ENCODE assay signal across 17 cellular contexts in genomic region chr2:1750270-1750934, GRCh38.
"Had no signal": no experiment of that assay in that cellular context is flagged by ENCODE, and none has a peak within 500 bp of the region (broad histone marks: within the 10 kb centered on the region; RNA-seq: fewer than 3 reads in every experiment).

No MANE protein-coding gene starts in this region.

- ATAC-seq: stimulated activated effector memory CD8-positive, alpha-beta T cell treated with anti-CD3 and anti-CD28 coated beads, Interleukin-12 subunit alpha, Interleukin-12 subunit beta, amount 100 ng/mL, for 72 hours had no signal

- H3K9me3 ChIP-seq: suprapubic skin, uterus had no signal

- H3K4me3 ChIP-seq: left lung, skin epidermis, suprapubic skin, tibial nerve, uterus had no signal

- H3K27me3 ChIP-seq: brain microvascular endothelial cell, uterus had no signal

- H3K4me1 ChIP-seq: foreskin keratinocyte, parathyroid adenoma had no signal

- H2AFZ ChIP-seq: parathyroid adenoma had no signal

- H3K4me3 Mint-ChIP-seq: activated CD8-positive, alpha-beta memory T cell treated with anti-CD3 and anti-CD28 coated beads, Interleukin-2, amount 10 ng/mL, durations not matched to agents 7 days and 5 days; activated naive CD8-positive, alpha-beta T cell treated with anti-CD3 and anti-CD28 coated beads, Interleukin-2, amount 50 U/mL, for 24 hours; natural killer cell; stimulated activated effector memory CD8-positive, alpha-beta T cell treated with anti-CD3 and anti-CD28 coated beads, Interleukin-12 subunit alpha, Interleukin-12 subunit beta, amount 100 ng/mL, for 72 hours; stimulated activated naive CD8-positive, alpha-beta T cell treated with anti-CD3 and anti-CD28 coated beads, Interleukin-15, amount 100 ng/mL, for 72 hours; T-helper 1 cell treated with Interleukin-12 subunit alpha and Interleukin-12 subunit beta and Interleukin-4 antibody, amounts not matched to agents 30 μg/mL and 1 μg/mL, for 36 hours had no signal

- H3K27ac ChIP-seq: brain microvascular endothelial cell, foreskin keratinocyte, left lung, parathyroid adenoma, skin epidermis, suprapubic skin, tibial nerve, uterus had no signal

- H3K9me3 Mint-ChIP-seq: activated naive CD8-positive, alpha-beta T cell treated with anti-CD3 and anti-CD28 coated beads, Interleukin-2, amount 50 U/mL, for 24 hours; natural killer cell had no signal

- H3K27ac Mint-ChIP-seq: activated CD8-positive, alpha-beta memory T cell treated with anti-CD3 and anti-CD28 coated beads, Interleukin-2, amount 10 ng/mL, durations not matched to agents 7 days and 5 days; activated naive CD8-positive, alpha-beta T cell treated with anti-CD3 and anti-CD28 coated beads, Interleukin-2, amount 50 U/mL, for 24 hours; natural killer cell; stimulated activated effector memory CD8-positive, alpha-beta T cell treated with anti-CD3 and anti-CD28 coated beads, Interleukin-12 subunit alpha, Interleukin-12 subunit beta, amount 100 ng/mL, for 72 hours; stimulated activated naive CD8-positive, alpha-beta T cell treated with anti-CD3 and anti-CD28 coated beads, Interleukin-15, amount 100 ng/mL, for 72 hours; T-helper 1 cell treated with Interleukin-12 subunit alpha and Interleukin-12 subunit beta and Interleukin-4 antibody, amounts not matched to agents 30 μg/mL and 1 μg/mL, for 36 hours had no signal

- H3K36me3 Mint-ChIP-seq: activated CD8-positive, alpha-beta memory T cell treated with anti-CD3 and anti-CD28 coated beads, Interleukin-2, amount 10 ng/mL, durations not matched to agents 7 days and 5 days; natural killer cell; stimulated activated effector memory CD8-positive, alpha-beta T cell treated with anti-CD3 and anti-CD28 coated beads, Interleukin-12 subunit alpha, Interleukin-12 subunit beta, amount 100 ng/mL, for 72 hours had no signal

- H3K36me3 ChIP-seq: brain microvascular endothelial cell, left lung, suprapubic skin, tibial nerve, uterus had no signal

- DNase-seq: activated CD4-positive, CD25-positive, alpha-beta regulatory T cell; central memory CD4-positive, alpha-beta T cell; effector CD8-positive, alpha-beta T cell; natural killer cell had no signal

- H3K9ac ChIP-seq: parathyroid adenoma had no signal

- H3K79me2 ChIP-seq: parathyroid adenoma had no signal

- H3K4me1 Mint-ChIP-seq: activated CD8-positive, alpha-beta memory T cell treated with anti-CD3 and anti-CD28 coated beads, Interleukin-2, amount 10 ng/mL, durations not matched to agents 7 days and 5 days; activated naive CD8-positive, alpha-beta T cell treated with anti-CD3 and anti-CD28 coated beads, Interleukin-2, amount 50 U/mL, for 24 hours; stimulated activated effector memory CD8-positive, alpha-beta T cell treated with anti-CD3 and anti-CD28 coated beads, Interleukin-12 subunit alpha, Interleukin-12 subunit beta, amount 100 ng/mL, for 72 hours had no signal
